In the genomic region with DNA sequence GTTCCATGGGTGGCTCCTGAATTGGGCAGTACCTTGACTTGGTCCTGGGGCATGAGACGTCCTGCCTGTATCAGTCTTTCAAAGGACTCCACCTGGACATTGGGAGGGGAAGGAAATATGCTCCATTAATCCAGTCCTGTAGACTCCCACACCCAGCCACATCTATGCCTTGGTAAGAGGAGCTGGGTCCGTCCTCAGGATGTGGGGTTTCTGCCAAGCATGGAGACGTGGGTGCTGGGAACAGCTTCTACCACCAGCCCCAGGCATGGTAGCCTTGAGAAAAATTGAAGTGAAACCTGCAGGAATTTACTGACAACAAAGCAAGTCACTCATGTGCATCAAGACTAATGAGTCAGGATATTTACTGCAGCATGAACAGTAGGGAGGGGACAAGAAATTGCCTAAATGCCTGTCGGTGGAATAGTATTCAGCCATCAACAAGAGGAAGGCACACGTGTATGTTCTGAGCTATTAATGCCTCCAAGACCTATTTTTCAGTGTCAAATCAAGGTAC, we compare ENCODE assay signal across 10 cellular contexts. TPM values are rescaled to one million over a fixed set of nuclear protein-coding genes. Genes with fewer than 3 reads are reported as not detected.
DNase-seq lines count a peak whose midpoint lies in the region; ATAC-seq and TF ChIP-seq lines count a peak whose summit lies in the region.
"Had no signal": no experiment of that assay in that cellular context is flagged by ENCODE, and none has a peak within 500 bp of the region (broad histone marks: within the 10 kb centered on the region; RNA-seq: fewer than 3 reads in every experiment).

No MANE protein-coding gene starts in this region.

- peaks cover 76% of the 10 kb centered on the region for H3K36me3 ChIP-seq in CD8-positive, alpha-beta memory T cell (ENCODE audit: insufficient read depth, low read length)
- H3K36me3 ChIP-seq in MM.1S (replicated peaks; ENCODE audit: insufficient read depth, low read length) = peaks cover 38% of the 10 kb centered on the region
- H3K36me3 ChIP-seq in adipocyte (ENCODE audit: control insufficient read depth, insufficient read depth, low read length, severe bottlenecking) = peaks cover 83% of the 10 kb centered on the region

- no peak for DNase-seq in CD8-positive, alpha-beta memory T cell
- no peak for DNase-seq in MM.1S
- no peak for DNase-seq in adipocyte (ENCODE audit: low read depth)
- DNase-seq in naive B cell = peak; percentile 54
- no peak for DNase-seq in amygdala (lab: John Stamatoyannopoulos, UW)
- DNase-seq in left colon = no peak
- no peak for DNase-seq in A172 (ENCODE audit: low spot score)
- DNase-seq: NCI-H1092 treated with DMSO at 0.1 percent for 48 hours had no signal

- H3K4me1 ChIP-seq in CD8-positive, alpha-beta memory T cell (ENCODE audit: insufficient read depth, low read length) = peaks cover 96% of the 10 kb centered on the region
- peaks cover 61% of the 10 kb centered on the region for H3K4me1 ChIP-seq in MM.1S (ENCODE audit: low read length)
- peaks cover 47% of the 10 kb centered on the region for H3K4me1 ChIP-seq in adipocyte (ENCODE audit: control insufficient read depth, insufficient read depth, low read length)

- H3K79me2 ChIP-seq in MM.1S (ENCODE audit: low read length) = peaks cover 73% of the 10 kb centered on the region

- H3F3A ChIP-seq in MM.1S (ENCODE audit: insufficient read depth, low read length) = peaks cover 38% of the 10 kb centered on the region

- no peak for TF ChIP-seq CTCF in MM.1S (IDR thresholded peaks at IDR 0.05; ENCODE audit: low read length)

- H3K9me3 Mint-ChIP-seq in CD8-positive, alpha-beta memory T cell = no peaks in the 10 kb centered on the region
- H3K9me3 Mint-ChIP-seq in naive B cell = peaks cover 0 to 2% (median 0%) of the 10 kb centered on the region in 7 donors

- peaks cover 0 to 4% of the 10 kb centered on the region in 2 donors for H3K27me3 Mint-ChIP-seq in CD8-positive, alpha-beta memory T cell
- no peaks in the 10 kb centered on the region for H3K27me3 Mint-ChIP-seq in naive B cell

- H3K4me2 ChIP-seq in MM.1S (ENCODE audit: low read depth, low read length) = no peak overlapping the region

- POLR2A ChIA-PET in CD8-positive, alpha-beta memory T cell (lab: Charles Lee) = interaction anchor here (1.2 to 14.5 kb wide), 4 partner anchors 9 to 22 kb away, joined by 3 to 341 read pairs (median 5); a partner anchor contains a TSS

- no peaks in the 10 kb centered on the region for H4K20me1 ChIP-seq in MM.1S (ENCODE audit: insufficient read depth, low read length)

- no peaks in the 10 kb centered on the region for H3K27me3 ChIP-seq in CD8-positive, alpha-beta memory T cell (ENCODE audit: insufficient read depth, low read length, poor library complexity, severe bottlenecking)
- H3K27me3 ChIP-seq in MM.1S (replicated peaks; ENCODE audit: insufficient read depth, low read length) (no peaks in the 10 kb centered on the region), adipocyte (replicated peaks; ENCODE audit: control insufficient read depth, insufficient read depth, low read length) (no peaks in the 10 kb centered on the region)
- H3K27me3 ChIP-seq: cardiac muscle cell had no signal

- peaks cover 86 to 100% (median 91%) of the 10 kb centered on the region in 3 donors for H3K4me1 Mint-ChIP-seq in CD8-positive, alpha-beta memory T cell
- peaks cover 62 to 83% (median 79%) of the 10 kb centered on the region in 3 donors for H3K4me1 Mint-ChIP-seq in naive B cell

- H3K9ac ChIP-seq in MM.1S (ENCODE audit: low read length) (no peak overlapping the region), adipocyte (ENCODE audit: low read length) (peak overlapping the region; percentile 12)

- peak overlapping the region in 6 of 7 donors; percentile 50 to 87 (median 74) for H3K4me3 Mint-ChIP-seq in CD8-positive, alpha-beta memory T cell
- peak overlapping the region; percentile 49 to 90 (median 75) for H3K4me3 Mint-ChIP-seq in naive B cell

- H3K27ac ChIP-seq in CD8-positive, alpha-beta memory T cell (ENCODE audit: low read depth, low read length) = no peak overlapping the region
- peak overlapping the region; percentile 11; the same call in 1 of the 2 replicates for H3K27ac ChIP-seq in MM.1S (ENCODE audit: low read length)
- H3K27ac ChIP-seq: cardiac muscle cell had no signal

- H3K27ac Mint-ChIP-seq in CD8-positive, alpha-beta memory T cell = peak overlapping the region; percentile 87 to 100 (median 96)
- H3K27ac Mint-ChIP-seq in naive B cell = peak overlapping the region; percentile 47 to 94 (median 90)

- peak overlapping the region; percentile 3 for H3K4me3 ChIP-seq in CD8-positive, alpha-beta memory T cell (ENCODE audit: low read length)
- H3K4me3 ChIP-seq in MM.1S (ENCODE audit: low read length) (no peak overlapping the region), adipocyte (ENCODE audit: low read length) (no peak overlapping the region)
- H3K4me3 ChIP-seq: cardiac muscle cell had no signal

- H2AFZ ChIP-seq in MM.1S (ENCODE audit: low read length) = no peak overlapping the region

- intact Hi-C loops in left colon (cut with DNase I, micrococcal nuclease) = no loop called here

- no peaks in the 10 kb centered on the region for H3K9me2 ChIP-seq in MM.1S (replicated peaks; ENCODE audit: insufficient read depth, low read length)

- peaks cover 32 to 95% (median 45%) of the 10 kb centered on the region in 3 donors for H3K36me3 Mint-ChIP-seq in CD8-positive, alpha-beta memory T cell
- peaks cover 34 to 49% of the 10 kb centered on the region in 2 donors for H3K36me3 Mint-ChIP-seq in naive B cell

- no peaks in the 10 kb centered on the region for H3K9me3 ChIP-seq in CD8-positive, alpha-beta memory T cell (ENCODE audit: low read length)
- no peaks in the 10 kb centered on the region for H3K9me3 ChIP-seq in MM.1S (replicated peaks; ENCODE audit: insufficient read depth, low read length)
- H3K9me3 ChIP-seq in adipocyte (ENCODE audit: control insufficient read depth, low read length) = no peaks in the 10 kb centered on the region

- CTCF ChIA-PET in CD8-positive, alpha-beta memory T cell (lab: Charles Lee) = interaction anchor here (1.2 to 15.5 kb wide), 6 partner anchors 9 to 142 kb away, joined by 3 to 245 read pairs (median 4); a partner anchor contains a TSS

- ATAC-seq in naive B cell (ENCODE audit: low read depth in 2 of 2) = peak; percentile 43 to 60
- no peak for ATAC-seq in GM21390 (IDR thresholded peaks at IDR 0.05; ENCODE audit: unreplicated experiment)
- ATAC-seq in left colon = no peak

RNA-seq across cellular contexts. Expression of a gene that starts 23.2 kb away (rescaled TPM):
- total RNA-seq in CD8-positive, alpha-beta memory T cell = 100 to 1,000 TPM; 126 TPM
- polyA plus RNA-seq in CD8-positive, alpha-beta memory T cell = 45.6 TPM
- 10 to 100 TPM in 5 of 6 donors, under 1 TPM in 1; 0.78 to 34.1 (median 13.7) TPM for polyA plus RNA-seq in naive B cell (ENCODE audit: low read depth in 6 of 6)
- total RNA-seq in left colon = 10 to 100 TPM; 32.4 to 35.9 TPM
- total RNA-seq in A172 (2014; rRNA removed; shearing (Covaris generic)) = 3.1 and 3.5 TPM in 2 replicates

RNA-seq across cellular contexts. Expression of a gene that starts 34.9 kb away (rescaled TPM):
- not detected for total RNA-seq in CD8-positive, alpha-beta memory T cell
- not detected for polyA plus RNA-seq in CD8-positive, alpha-beta memory T cell
- not detected for polyA plus RNA-seq in naive B cell (ENCODE audit: low read depth in 6 of 6)
- not detected for total RNA-seq in left colon
- not detected in 2 replicates for total RNA-seq in A172 (2014; rRNA removed; shearing (Covaris generic))
- total RNA-seq: cardiac muscle cell had no signal
- polyA plus RNA-seq: cardiac muscle cell had no signal

RNA-seq across cellular contexts. Expression of a gene that starts 41.7 kb away (rescaled TPM):
- not detected for total RNA-seq in CD8-positive, alpha-beta memory T cell
- not detected for polyA plus RNA-seq in CD8-positive, alpha-beta memory T cell
- polyA plus RNA-seq in naive B cell (ENCODE audit: low read depth in 6 of 6) = not detected
- not detected for total RNA-seq in left colon
- total RNA-seq in A172 (2014; rRNA removed; shearing (Covaris generic)) = not detected in 2 replicates
- total RNA-seq: cardiac muscle cell had no signal

Comparison
In these comparisons a context has a peak if more than half of its experiments do, and no peak if none do; other contexts are left out.
1. ATAC-seq: peak in naive B cell (2 of 2); none in GM21390 (single experiment) and left colon (single experiment).